In the genomic region with DNA sequence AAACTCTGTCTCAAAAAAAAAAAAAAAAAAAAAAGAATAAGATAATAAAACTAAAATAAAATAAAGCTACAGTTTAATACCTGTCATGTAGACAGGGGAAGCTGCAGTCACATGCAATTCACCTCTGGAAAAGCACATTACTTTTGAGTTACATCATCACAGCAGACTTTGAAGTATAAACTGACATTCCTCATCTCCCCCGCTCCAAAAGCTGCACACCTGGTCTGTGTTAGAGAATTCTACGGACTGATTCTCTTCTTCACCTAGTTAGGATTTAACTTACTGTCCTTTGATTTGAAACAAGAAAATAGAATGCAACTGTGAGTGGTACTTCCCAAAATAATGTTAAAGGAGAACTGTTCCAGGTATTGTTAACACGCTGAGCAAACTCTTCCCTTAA, we compare ENCODE assay signal across 19 cellular contexts. TPM values are rescaled to one million over a fixed set of nuclear protein-coding genes. Genes with fewer than 3 reads are reported as not detected.
DNase-seq lines count a peak whose midpoint lies in the region; ATAC-seq and TF ChIP-seq lines count a peak whose summit lies in the region.
"Had no signal": no experiment of that assay in that cellular context is flagged by ENCODE, and none has a peak within 500 bp of the region (broad histone marks: within the 10 kb centered on the region; RNA-seq: fewer than 3 reads in every experiment).

No MANE protein-coding gene starts in this region.

- peaks cover 10% of the 10 kb centered on the region for H3K4me1 Mint-ChIP-seq in type B pancreatic cell (ENCODE audit: unreplicated experiment)

- DNase-seq in NCI-H2107 treated with DMSO at 0.1 percent for 48 hours (lab: John Stamatoyannopoulos, UW; ENCODE audit: unreplicated experiment) (peak; percentile 21), NCI-H2107 (lab: John Stamatoyannopoulos, UW) (no peak), epithelial cell of prostate (ENCODE audit: low read depth, low spot score) (no peak), type B pancreatic cell (ENCODE audit: extremely low spot score, unreplicated experiment) (no peak), DMS79 treated with DMSO at 0.1 percent for 48 hours (lab: John Stamatoyannopoulos, UW) (no peak), NCI-H345 treated with DMSO at 0.1 percent for 48 hours (lab: John Stamatoyannopoulos, UW; ENCODE audit: unreplicated experiment) (no peak)
- DNase-seq: COR-L47, DMS79, KBM-7, MM.1S, NCI-H1105, NCI-H1694 treated with DMSO at 0.1 percent for 48 hours, NCI-H524 treated with DMSO at 0.1 percent for 48 hours, RPMI8226 had no signal

- ATAC-seq in HG03159 (IDR thresholded peaks at IDR 0.05; ENCODE audit: unreplicated experiment), result no peak

- no peak overlapping the region for H3K9ac ChIP-seq in liver (ENCODE audit: low read depth in 1 of 2, low read length in 2 of 2)
- H3K9ac ChIP-seq: BLaER1 treated with 17β-estradiol and CSF1 and Interleukin-3, amounts not matched to agents 10 nM and 100 nM had no signal

- no peak for TF ChIP-seq CTCF in liver (IDR thresholded peaks at IDR 0.05; ENCODE audit: low read depth, low read length, missing input control)
- TF ChIP-seq CTCF in type B pancreatic cell (conservative IDR thresholded peaks at IDR 0.05), result no peak

- H3K4me1 ChIP-seq in liver (ENCODE audit: control insufficient read depth in 4 of 4, insufficient read depth in 4 of 4, low read length in 3 of 4), result peaks cover 0 to 9% (median 2%) of the 10 kb centered on the region in 4 donors
- H3K4me1 ChIP-seq: SJSA1 had no signal

- H3K4me3 ChIP-seq in liver (ENCODE audit: low read depth in 1 of 3, low read length in 3 of 3), result no peak overlapping the region
- H3K4me3 ChIP-seq: BLaER1 treated with 17β-estradiol and CSF1 and Interleukin-3, amounts not matched to agents 10 nM and 100 nM; SJSA1 had no signal

- 55% methylated on average over 3 of the region's 3 CpGs for WGBS in liver

- H3K27ac Mint-ChIP-seq in type B pancreatic cell, result peak overlapping the region; percentile 15

- no peaks in the 10 kb centered on the region for H3K27me3 Mint-ChIP-seq in type B pancreatic cell

- H3K36me3 Mint-ChIP-seq in type B pancreatic cell, result peaks cover 14% of the 10 kb centered on the region

- TF ChIP-seq RAD21 in liver (IDR thresholded peaks at IDR 0.05), result no peak

- H3K27ac ChIP-seq in epithelial cell of prostate (peak overlapping the region; percentile 58), liver (ENCODE audit: low read depth in 1 of 2, low read length in 2 of 2) (no peak overlapping the region)
- H3K27ac ChIP-seq: 22Rv1; BLaER1 treated with 17β-estradiol and CSF1 and Interleukin-3, amounts not matched to agents 10 nM and 100 nM; SJSA1 had no signal

- no peak overlapping the region for H3K4me3 Mint-ChIP-seq in type B pancreatic cell

- no peaks in the 10 kb centered on the region for H3K9me3 Mint-ChIP-seq in type B pancreatic cell

- H3K27me3 ChIP-seq in liver (ENCODE audit: control insufficient read depth in 4 of 4, insufficient read depth in 4 of 4, low read length in 3 of 4), result no peaks in the 10 kb centered on the region
- H3K27me3 ChIP-seq: BLaER1 treated with 17β-estradiol and CSF1 and Interleukin-3, amounts not matched to agents 10 nM and 100 nM; SJSA1 had no signal

- H3K9me3 ChIP-seq in liver (ENCODE audit: control insufficient read depth in 4 of 4, low read length in 3 of 4), result no peaks in the 10 kb centered on the region
- H3K9me3 ChIP-seq: SJSA1 had no signal

- no peaks in the 10 kb centered on the region for H3K36me3 ChIP-seq in liver (ENCODE audit: control insufficient read depth in 4 of 4, insufficient read depth in 3 of 4, low read depth in 1 of 4, low read length in 3 of 4)
- H3K36me3 ChIP-seq: SJSA1 had no signal

TF ChIP-seq in liver, 16 proteins besides CTCF, POLR2A, EP300 and RAD21:
- TF ChIP-seq, protein P1, sequence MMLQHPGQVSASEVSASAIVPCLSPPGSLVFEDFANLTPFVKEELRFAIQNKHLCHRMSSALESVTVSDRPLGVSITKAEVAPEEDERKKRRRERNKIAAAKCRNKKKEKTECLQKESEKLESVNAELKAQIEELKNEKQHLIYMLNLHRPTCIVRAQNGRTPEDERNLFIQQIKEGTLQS (IDR thresholded peaks at IDR 0.05), result peak; percentile 37
- no peak for TF ChIP-seq JUND (IDR thresholded peaks at IDR 0.05)

RNA-seq across cellular contexts. Expression of a gene that starts 25.1 kb away (rescaled TPM):
- total RNA-seq in liver, result 1 to 10 TPM; 7.4 to 7.8 TPM
- polyA plus RNA-seq in liver, result 10 to 100 TPM in 1 of 2 donors, 1 to 10 TPM in 1; 9.5 to 12.6 TPM
- 67.6 and 67.7 TPM in 2 replicates for total RNA-seq in type B pancreatic cell (ENCODE audit: low replicate concordance)
